24 cellular contexts compared by ENCODE assay signal in genomic region chr14:21326972-21327371, GRCh38. TPM values are rescaled to one million over a fixed set of nuclear protein-coding genes. Genes with fewer than 3 reads are reported as not detected.
A peak's percentile ranks its signal among the peaks of the same experiment; 100 is the strongest.
DNase-seq lines count a peak whose midpoint lies in the region; ATAC-seq, FAIRE-seq and TF ChIP-seq lines count a peak whose summit lies in the region.
"Had no signal": no experiment of that assay in that cellular context is flagged by ENCODE, and none has a peak within 500 bp of the region (broad histone marks: within the 10 kb centered on the region; RNA-seq: fewer than 3 reads in every experiment).

No MANE protein-coding gene starts in this region.

- no peak overlapping the region for H3K4me3 Mint-ChIP-seq in GM23338
- H3K4me3 Mint-ChIP-seq: B cell; CD4-positive, CD25-positive, alpha-beta regulatory T cell; T-helper 17 cell had no signal

- no peaks in the 10 kb centered on the region for H3K36me3 Mint-ChIP-seq in GM23338 (ENCODE audit: low read depth)
- H3K36me3 Mint-ChIP-seq: CD4-positive, CD25-positive, alpha-beta regulatory T cell had no signal

- CTCF ChIA-PET in GM12878 (lab: Yijun Ruan, JAX) = no interaction called here

- H3K27me3 ChIP-seq in GM23338 (ENCODE audit: insufficient read depth) (no peaks in the 10 kb centered on the region), Loucy (ENCODE audit: insufficient read depth, low read length, poor library complexity, severe bottlenecking) (no peaks in the 10 kb centered on the region), GM12878 (replicated peaks in 1 of 2; ENCODE audit: control insufficient read depth in 2 of 2, insufficient read depth in 2 of 2, low read length in 1 of 2) (no peaks in the 10 kb centered on the region; a peak in 1 of 4 replicates), foreskin keratinocyte (peaks cover 13% of the 10 kb centered on the region)

- H3K36me3 ChIP-seq in GM23338 (ENCODE audit: insufficient read depth) = no peaks in the 10 kb centered on the region
- no peaks in the 10 kb centered on the region for H3K36me3 ChIP-seq in Loucy (ENCODE audit: insufficient read depth, low read length)
- no peaks in the 10 kb centered on the region for H3K36me3 ChIP-seq in GM12878 (ENCODE audit: control insufficient read depth in 2 of 2, insufficient read depth in 2 of 2, low read length in 1 of 2)

- peak; percentile 16; the same call in 1 of the 2 replicates for TF ChIP-seq RAD21 in GM12878 (IDR thresholded peaks at IDR 0.05; ENCODE audit: insufficient read depth, low read depth, low read length)

- H3K9me2 ChIP-seq in GM23338 (ENCODE audit: insufficient read depth) (no peaks in the 10 kb centered on the region), Loucy (replicated peaks; ENCODE audit: low read depth, low read length) (no peaks in the 10 kb centered on the region)

- H3K4me1 Mint-ChIP-seq in GM23338 = no peaks in the 10 kb centered on the region
- H3K4me1 Mint-ChIP-seq: B cell; CD4-positive, CD25-positive, alpha-beta regulatory T cell; T-helper 17 cell had no signal

- SMC1A ChIA-PET in GM12878 (lab: Charles Lee; ENCODE audit: uncharacterized antibody, unreplicated experiment) = no interaction called here

- H4K20me1 ChIP-seq in GM23338 (replicated peaks; ENCODE audit: insufficient read depth) = no peaks in the 10 kb centered on the region
- H4K20me1 ChIP-seq in Loucy (ENCODE audit: insufficient read depth, low read length, poor library complexity, severe bottlenecking) = no peaks in the 10 kb centered on the region
- no peaks in the 10 kb centered on the region for H4K20me1 ChIP-seq in GM12878 (ENCODE audit: control insufficient read depth, insufficient read depth)

- H3F3A ChIP-seq in GM23338 (replicated peaks; ENCODE audit: low read depth) = no peaks in the 10 kb centered on the region
- no peaks in the 10 kb centered on the region for H3F3A ChIP-seq in Loucy (ENCODE audit: low read depth)

- H3K4me1 ChIP-seq in GM23338 (ENCODE audit: insufficient read depth) (no peaks in the 10 kb centered on the region), Loucy (ENCODE audit: insufficient read depth, low read length, poor library complexity, severe bottlenecking) (no peaks in the 10 kb centered on the region), GM12878 (ENCODE audit: control insufficient read depth, insufficient read depth, low read length) (no peaks in the 10 kb centered on the region), foreskin keratinocyte (no peaks in the 10 kb centered on the region)

- TF ChIP-seq CTCF in GM23338 (conservative IDR thresholded peaks at IDR 0.05; ENCODE audit: low read depth in 2 of 2) (peak; percentile 21 to 26), Loucy (conservative IDR thresholded peaks at IDR 0.05; ENCODE audit: low read length) (peak; percentile 40; the same call in 1 of the 2 replicates), GM12878 (IDR thresholded peaks at IDR 0.05 in 2 of 3, conservative IDR thresholded peaks at IDR 0.05 in 1 of 3; ENCODE audit: control insufficient read depth in 2 of 3, extremely low read depth in 1 of 3, insufficient read depth in 1 of 3, low read depth in 3 of 3, low read length in 3 of 3) (0 out of 6 replicates have a peak, but pooled peaks of 1 of the 3 experiments have one; percentile 9), foreskin keratinocyte (conservative IDR thresholded peaks at IDR 0.05) (peak; percentile 11)

- no peaks in the 10 kb centered on the region for H3K27me3 Mint-ChIP-seq in GM23338 (ENCODE audit: insufficient read depth, low read depth, poor library complexity)

- TF ChIP-seq EP300 in GM12878 (IDR thresholded peaks at IDR 0.05; ENCODE audit: borderline replicate concordance in 1 of 2, control insufficient read depth in 1 of 2, low read depth in 2 of 2, low read length in 2 of 2) = no peak

- H2AFZ ChIP-seq in GM23338 (no peak overlapping the region), Loucy (ENCODE audit: low read length) (no peak overlapping the region), GM12878 (ENCODE audit: control insufficient read depth, low read depth, low read length) (no peak overlapping the region)
- H2AFZ ChIP-seq: GM23248 had no signal

- intact Hi-C loops in GM12878 (cut with micrococcal nuclease; ENCODE audit: unreplicated experiment) = no loop called here

- H3K79me2 ChIP-seq in GM23338 (replicated peaks; ENCODE audit: insufficient read depth) = no peaks in the 10 kb centered on the region
- H3K79me2 ChIP-seq in Loucy (ENCODE audit: insufficient read depth, low read length) = no peaks in the 10 kb centered on the region
- H3K79me2 ChIP-seq in GM12878 (ENCODE audit: control insufficient read depth, insufficient read depth, low read length) = no peaks in the 10 kb centered on the region

- H3K4me3 ChIP-seq in GM23338 (no peak overlapping the region), Loucy (ENCODE audit: low read length, poor library complexity, severe bottlenecking) (no peak overlapping the region), GM12878 (no peak overlapping the region)
- H3K4me3 ChIP-seq: GM23248 had no signal

- H3K9ac ChIP-seq in Loucy (ENCODE audit: low read depth, low read length, poor library complexity, severe bottlenecking) = no peak overlapping the region
- H3K9ac ChIP-seq in GM12878 (ENCODE audit: control insufficient read depth, insufficient read depth, low read length) = no peak overlapping the region
- H3K9ac ChIP-seq: GM23248 had no signal

- no peak overlapping the region for H3K4me2 ChIP-seq in GM23338
- H3K4me2 ChIP-seq in Loucy (ENCODE audit: low read depth, low read length, poor library complexity, severe bottlenecking) = no peak overlapping the region
- no peak overlapping the region for H3K4me2 ChIP-seq in GM12878 (ENCODE audit: control insufficient read depth, insufficient read depth)

- TF ChIP-seq POLR2A in GM12878 (IDR thresholded peaks at IDR 0.05; ENCODE audit: low read depth, low read length) = no peak

- H3K27ac ChIP-seq in GM23338 (ENCODE audit: low read depth) = no peak overlapping the region
- no peak overlapping the region for H3K27ac ChIP-seq in GM12878 (ENCODE audit: control insufficient read depth, insufficient read depth)
- H3K27ac ChIP-seq in foreskin keratinocyte = no peak overlapping the region
- H3K27ac ChIP-seq: GM23248 had no signal

- no peak for FAIRE-seq in GM12878 (lab: Jason Lieb, UNC)
- FAIRE-seq: G401.6, GM12891, GM18507 had no signal

- peak; percentile 36; the same call in 1 of the 3 replicates for ATAC-seq in GM23338
- peak; percentile 38; the same call in 1 of the 3 replicates for ATAC-seq in GM12878
- ATAC-seq in foreskin keratinocyte = no peak
- ATAC-seq: Panc1, T-helper 17 cell had no signal

- RAD21 ChIA-PET in GM12878 (lab: Charles Lee; ENCODE audit: unreplicated experiment) = no interaction called here

- H3K9me3 ChIP-seq in Loucy (ENCODE audit: insufficient read depth, low read depth, low read length) (no peaks in the 10 kb centered on the region), GM12878 (replicated peaks; ENCODE audit: control insufficient read depth, insufficient read depth, low read length) (no peaks in the 10 kb centered on the region)

- no peaks in the 10 kb centered on the region for H3K9me3 Mint-ChIP-seq in GM23338

- no peak overlapping the region for H3K27ac Mint-ChIP-seq in GM23338
- H3K27ac Mint-ChIP-seq: B cell; CD4-positive, CD25-positive, alpha-beta regulatory T cell; T-helper 17 cell had no signal

- 21% methylated on average over 1 of the region's 1 CpG for WGBS in GM12878 (ENCODE audit: insufficient coverage, insufficient replicate concordance, low lambda C conversion rate, missing lambda C conversion rate)

- BruUV-seq in GM12878 (replicated peaks; lab: Mats Ljungman, UMichigan) = no TSS peak

- in situ Hi-C loops in GM12878 (cut with MboI) = no loop called here

- DNase-seq in GM23338 (ENCODE audit: low spot score) (peak; percentile 21), GM12878 (ENCODE audit: low read depth, low spot score) (no peak), foreskin keratinocyte (no peak), SKM-1 (lab: John Stamatoyannopoulos, UW; ENCODE audit: unreplicated experiment) (no peak), COR-L47 (lab: John Stamatoyannopoulos, UW) (no peak)
- no peak for DNase-seq in stimulated activated CD4-positive, alpha-beta T cell treated with anti-CD3 and anti-CD28 coated beads, Interleukin-1b, Interleukin-23, amount 100 ng/mL, for 48 hours
- DNase-seq: CD4-positive, CD25-positive, alpha-beta regulatory T cell; DMS79 treated with DMSO at 0.1 percent for 48 hours; GM23248; IMR-90; Kasumi-1; NCI-H1436; NCI-H2029 treated with DMSO at 0.1 percent for 48 hours; NCI-H510A treated with DMSO at 0.1 percent for 48 hours; NCI-H82; SIG-M5; T-helper 17 cell had no signal

- POLR2A ChIA-PET in GM12878 (lab: Charles Lee) = interaction anchor here (0.6 kb wide), 1 partner anchor 229 kb away, joined by 6 read pairs; no protein-coding TSS in a partner anchor

RNA-seq across cellular contexts. Expression of gene RPGRIP1, which starts 47.1 kb away (rescaled TPM):
- total RNA-seq in GM23338 (2014; rRNA removed; shearing (Covaris generic)) = 0.93 and 1.6 TPM in 2 replicates
- polyA plus RNA-seq in GM23338 (2016; fragmentation: Nextera tagmentation; extraction: Ambion mirVana) = 0.24 and 0.26 TPM in 2 replicates
- total RNA-seq in GM12878 (2013; cell fraction: nucleolus; rRNA removed) = not detected in 2 replicates
- total RNA-seq in GM12878 (2014; rRNA removed) = 0.27 and 1.1 TPM in 2 replicates
- 0.18 and 0.72 TPM in 2 replicates for total RNA-seq in GM12878 (2014; rRNA removed; fragmentation: Illumina TruSeq; extraction: Trizol)
- total RNA-seq in GM12878 (2021) = 0.44 TPM in 1 of 2 replicates, not detected in the other
- not detected for polyA plus RNA-seq in GM12878 (2011; ENCODE audit: low read depth)
- 0.13 and 0.30 TPM in 2 replicates for polyA plus RNA-seq in GM12878 (2011; rRNA removed)
- 0.13 TPM in 1 of 2 replicates, not detected in the other for polyA plus RNA-seq in GM12878 (2011; cell fraction: cytosol; rRNA removed)
- polyA plus RNA-seq in GM12878 (2011; cell fraction: nucleus; rRNA removed) = 0.15 and 0.40 TPM in 2 replicates
- 0.08 and 0.14 TPM in 2 replicates for polyA plus RNA-seq in GM12878 (2012)
- 0.14 and 0.34 TPM in 2 replicates for polyA plus RNA-seq in GM12878 (2014; fragmentation: Illumina TruSeq; extraction: Trizol)
- under 1 TPM; 0.07 to 0.16 TPM for polyA plus RNA-seq in GM12878 (2014; fragmentation: Nextera tagmentation; extraction: Ambion mirVana)
- polyA plus RNA-seq in GM12878 (2014; rRNA removed) = 0.10 and 0.11 TPM in 2 replicates
- under 1 TPM in 1 of 2 experiments, not detected in 1; 0.07 TPM for polyA plus RNA-seq in GM12878 (2016; fragmentation: Nextera tagmentation; extraction: Ambion mirVana)
- 0.80 TPM in 1 of 2 replicates, not detected in the other for polyA minus RNA-seq in GM12878 (2011; rRNA and poly(A)+ RNA removed)
- not detected in 2 replicates for polyA minus RNA-seq in GM12878 (2011; cell fraction: cytosol; rRNA and poly(A)+ RNA removed)
- polyA minus RNA-seq in GM12878 (2011; cell fraction: nucleus; rRNA and poly(A)+ RNA removed) = 0.19 TPM in 1 of 2 replicates, not detected in the other
- not detected in 2 replicates for total RNA-seq in foreskin keratinocyte
- polyA plus RNA-seq in foreskin keratinocyte = not detected in 2 replicates
- total RNA-seq: CD4-positive, CD25-positive, alpha-beta regulatory T cell; GM23248; IMR-90 had no signal
- polyA plus RNA-seq: AG04450, GM23248, IMR-90 had no signal

RNA-seq across cellular contexts. Expression of gene SUPT16H, which starts 56.8 kb away (rescaled TPM):
- 154 and 187 TPM in 2 replicates for total RNA-seq in GM23338 (2014; rRNA removed; shearing (Covaris generic))
- polyA plus RNA-seq in GM23338 (2016; fragmentation: Nextera tagmentation; extraction: Ambion mirVana) = 260 and 268 TPM in 2 replicates
- total RNA-seq in GM12878 (2013; cell fraction: nucleolus; rRNA removed) = 122 and 130 TPM in 2 replicates
- 117 and 128 TPM in 2 replicates for total RNA-seq in GM12878 (2014; rRNA removed)
- 160 and 164 TPM in 2 replicates for total RNA-seq in GM12878 (2014; rRNA removed; fragmentation: Illumina TruSeq; extraction: Trizol)
- 119 and 120 TPM in 2 replicates for total RNA-seq in GM12878 (2021)
- polyA plus RNA-seq in GM12878 (2011; ENCODE audit: low read depth) = 53.0 TPM
- polyA plus RNA-seq in GM12878 (2011; rRNA removed) = 123 and 137 TPM in 2 replicates
- 82.1 and 87.5 TPM in 2 replicates for polyA plus RNA-seq in GM12878 (2011; cell fraction: cytosol; rRNA removed)
- polyA plus RNA-seq in GM12878 (2011; cell fraction: nucleus; rRNA removed) = 82.3 and 112 TPM in 2 replicates
- polyA plus RNA-seq in GM12878 (2012) = 67.2 and 72.6 TPM in 2 replicates
- polyA plus RNA-seq in GM12878 (2014; fragmentation: Illumina TruSeq; extraction: Trizol) = 201 and 233 TPM in 2 replicates
- polyA plus RNA-seq in GM12878 (2014; fragmentation: Nextera tagmentation; extraction: Ambion mirVana) = 100 to 1,000 TPM in 1 of 2 experiments, 10 to 100 TPM in 1; 90.7 to 106 TPM
- 104 and 111 TPM in 2 replicates for polyA plus RNA-seq in GM12878 (2014; rRNA removed)
- 100 to 1,000 TPM; 166 TPM for polyA plus RNA-seq in GM12878 (2016; fragmentation: Nextera tagmentation; extraction: Ambion mirVana)
- polyA minus RNA-seq in GM12878 (2011; rRNA and poly(A)+ RNA removed) = 110 and 118 TPM in 2 replicates
- 42.6 and 47.5 TPM in 2 replicates for polyA minus RNA-seq in GM12878 (2011; cell fraction: cytosol; rRNA and poly(A)+ RNA removed)
- 40.0 and 66.4 TPM in 2 replicates for polyA minus RNA-seq in GM12878 (2011; cell fraction: nucleus; rRNA and poly(A)+ RNA removed)
- 118 and 138 TPM in 2 replicates for total RNA-seq in foreskin keratinocyte
- polyA plus RNA-seq in foreskin keratinocyte = 66.6 and 78.1 TPM in 2 replicates

RNA-seq across cellular contexts. Expression of gene HNRNPC, which starts 57.7 kb away (rescaled TPM):
- total RNA-seq in GM23338 (2014; rRNA removed; shearing (Covaris generic)) = 1,259 and 1,323 TPM in 2 replicates
- 1,257 and 1,296 TPM in 2 replicates for polyA plus RNA-seq in GM23338 (2016; fragmentation: Nextera tagmentation; extraction: Ambion mirVana)
- 614 and 625 TPM in 2 replicates for total RNA-seq in GM12878 (2013; cell fraction: nucleolus; rRNA removed)
- total RNA-seq in GM12878 (2014; rRNA removed) = 911 and 918 TPM in 2 replicates
- total RNA-seq in GM12878 (2014; rRNA removed; fragmentation: Illumina TruSeq; extraction: Trizol) = 1,200 and 1,219 TPM in 2 replicates
- total RNA-seq in GM12878 (2021) = 766 and 773 TPM in 2 replicates
- 683 TPM for polyA plus RNA-seq in GM12878 (2011; ENCODE audit: low read depth)
- polyA plus RNA-seq in GM12878 (2011; rRNA removed) = 1,305 and 1,562 TPM in 2 replicates
- 561 and 849 TPM in 2 replicates for polyA plus RNA-seq in GM12878 (2011; cell fraction: cytosol; rRNA removed)
- polyA plus RNA-seq in GM12878 (2011; cell fraction: nucleus; rRNA removed) = 413 and 577 TPM in 2 replicates
- 661 and 837 TPM in 2 replicates for polyA plus RNA-seq in GM12878 (2012)
- polyA plus RNA-seq in GM12878 (2014; fragmentation: Illumina TruSeq; extraction: Trizol) = 1,492 and 1,839 TPM in 2 replicates
- 1,000 to 10,000 TPM in 1 of 2 experiments, 100 to 1,000 TPM in 1; 679 to 1,422 TPM for polyA plus RNA-seq in GM12878 (2014; fragmentation: Nextera tagmentation; extraction: Ambion mirVana)
- polyA plus RNA-seq in GM12878 (2014; rRNA removed) = 866 and 889 TPM in 2 replicates
- 1,000 to 10,000 TPM; 1,325 to 1,341 TPM for polyA plus RNA-seq in GM12878 (2016; fragmentation: Nextera tagmentation; extraction: Ambion mirVana)
- polyA minus RNA-seq in GM12878 (2011; rRNA and poly(A)+ RNA removed) = 736 and 779 TPM in 2 replicates
- 204 and 236 TPM in 2 replicates for polyA minus RNA-seq in GM12878 (2011; cell fraction: cytosol; rRNA and poly(A)+ RNA removed)
- polyA minus RNA-seq in GM12878 (2011; cell fraction: nucleus; rRNA and poly(A)+ RNA removed) = 243 and 440 TPM in 2 replicates
- total RNA-seq in foreskin keratinocyte = 736 and 756 TPM in 2 replicates
- polyA plus RNA-seq in foreskin keratinocyte = 620 and 720 TPM in 2 replicates
